ENCODE assay signal across 13 cellular contexts in the genomic region with DNA sequence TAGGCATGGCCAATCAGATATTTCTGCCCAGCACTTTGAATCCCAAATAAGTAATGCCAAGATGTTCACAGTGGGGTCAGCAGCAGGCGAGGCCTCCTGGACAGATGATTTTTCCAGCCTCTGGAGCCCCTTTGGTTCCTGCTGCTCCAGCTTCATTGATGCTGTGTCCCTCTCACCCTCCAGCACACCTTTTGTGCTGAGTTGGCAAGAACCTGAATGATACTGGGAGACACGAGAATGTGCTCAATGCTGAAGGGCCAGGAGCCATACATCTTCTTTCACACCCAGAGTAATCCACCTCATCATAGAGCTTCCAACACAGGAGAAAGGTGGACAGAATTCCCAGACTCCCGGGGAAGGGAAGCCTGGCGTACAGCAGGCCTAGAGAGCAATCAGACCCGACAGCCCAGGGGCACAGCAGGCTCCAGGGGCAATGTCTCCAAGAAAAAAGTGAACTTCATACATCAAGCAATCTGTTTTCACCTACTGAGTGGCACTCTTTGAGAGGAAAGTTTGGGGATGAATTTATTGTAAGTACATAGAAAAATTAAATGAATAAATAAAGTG. TPM values are rescaled to one million over a fixed set of nuclear protein-coding genes. Genes with fewer than 3 reads are reported as not detected.
DNase-seq lines count a peak whose midpoint lies in the region; ATAC-seq and TF ChIP-seq lines count a peak whose summit lies in the region.
"Had no signal": no experiment of that assay in that cellular context is flagged by ENCODE, and none has a peak within 500 bp of the region (broad histone marks: within the 10 kb centered on the region; RNA-seq: fewer than 3 reads in every experiment).

No MANE protein-coding gene starts in this region.

- intact Hi-C loops in IMR-90 (cut with micrococcal nuclease) = no loop called here

- H3K27ac Mint-ChIP-seq in GM23338 = no peak overlapping the region
- peak overlapping the region; percentile 30 for H3K27ac Mint-ChIP-seq in endodermal cell
- H3K27ac Mint-ChIP-seq: CD4-positive, alpha-beta T cell; H9 had no signal

- H4K91ac ChIP-seq in IMR-90 (ENCODE audit: insufficient read depth, low read depth, low read length) = no peak overlapping the region

- H2BK5ac ChIP-seq in IMR-90 (ENCODE audit: low read depth, low read length, poor library complexity, severe bottlenecking) = no peak overlapping the region

- no peak overlapping the region for H2BK15ac ChIP-seq in IMR-90 (ENCODE audit: low read depth, low read length)

- CTCF ChIA-PET in IMR-90 (lab: Yijun Ruan, JAX) = interaction anchor here (1.0 kb wide), 1 partner anchor 298 kb away, joined by 3 read pairs; no protein-coding TSS in a partner anchor

- no peak overlapping the region for H2AK5ac ChIP-seq in IMR-90 (ENCODE audit: low read depth, low read length)

- H3K4me3 ChIP-seq in GM23338 = no peak overlapping the region
- no peak overlapping the region for H3K4me3 ChIP-seq in IMR-90 (ENCODE audit: insufficient read depth, low read depth, low read length)
- no peak overlapping the region for H3K4me3 ChIP-seq in endodermal cell (ENCODE audit: low read length)

- no peaks in the 10 kb centered on the region for H3K9me3 ChIP-seq in IMR-90 (ENCODE audit: control insufficient read depth, insufficient read depth, low read length)
- no peaks in the 10 kb centered on the region for H3K9me3 ChIP-seq in endodermal cell (ENCODE audit: control insufficient read depth, low read length)
- H3K9me3 ChIP-seq: Caco-2 had no signal

- no peaks in the 10 kb centered on the region for H3K79me1 ChIP-seq in IMR-90 (ENCODE audit: low read depth in 1 of 2, low read length in 2 of 2)

- POLR2A ChIA-PET in IMR-90 (lab: Charles Lee; ENCODE audit: unreplicated experiment) = no interaction called here

- H3K27ac ChIP-seq in GM23338 (ENCODE audit: low read depth) (no peak overlapping the region), IMR-90 (ENCODE audit: insufficient read depth, low read length) (no peak overlapping the region), endodermal cell (ENCODE audit: low read depth, low read length) (no peak overlapping the region)
- H3K27ac ChIP-seq: C4-2B, KMS-11 had no signal

- H4K20me1 ChIP-seq in GM23338 (replicated peaks; ENCODE audit: insufficient read depth) (no peaks in the 10 kb centered on the region), IMR-90 (ENCODE audit: insufficient read depth, low read length) (no peaks in the 10 kb centered on the region; the same call in 1 of the 2 replicates)

- no peak overlapping the region for H2BK120ac ChIP-seq in IMR-90 (ENCODE audit: low read depth, low read length)

- DNase-seq in GM23338 (ENCODE audit: low spot score) (no peak), IMR-90 (no peak), endodermal cell (no peak), mesenteric fat pad (ENCODE audit: low spot score) (no peak), T1000 (lab: John Stamatoyannopoulos, UW) (no peak)
- DNase-seq: AML-193; Caco-2; CD4-positive, alpha-beta T cell; GOT3; H9 had no signal

- H3K9ac ChIP-seq in IMR-90 (ENCODE audit: low read depth, low read length) = no peak overlapping the region
- H3K9ac ChIP-seq in endodermal cell (ENCODE audit: extremely low read depth, low read length, poor library complexity, severe bottlenecking) = no peak overlapping the region
- H3K9ac ChIP-seq: KMS-11 had no signal

- dilution Hi-C loops in IMR-90 (cut with HindIII; ENCODE audit: low sequenced_read_pairs, unreplicated experiment) = no loop called here

- H3K56ac ChIP-seq in IMR-90 (ENCODE audit: extremely low read depth, insufficient read depth, low read length) = no peak overlapping the region

- no peaks in the 10 kb centered on the region for H3F3A ChIP-seq in GM23338 (replicated peaks; ENCODE audit: low read depth)

- no peak overlapping the region for H2AK9ac ChIP-seq in IMR-90 (replicated peaks; ENCODE audit: low read depth, low read length, poor library complexity)

- H3K4me1 ChIP-seq in GM23338 (ENCODE audit: insufficient read depth) (0 out of 2 replicates have a peak, but pooled peaks cover 4% of the 10 kb centered on the region), IMR-90 (ENCODE audit: control insufficient read depth, insufficient read depth, low read length) (no peaks in the 10 kb centered on the region), endodermal cell (ENCODE audit: control insufficient read depth, insufficient read depth, low read length) (no peaks in the 10 kb centered on the region)

- H3K27me3 ChIP-seq in GM23338 (ENCODE audit: insufficient read depth) = peaks cover under 1% of the 10 kb centered on the region; the same call in 1 of the 2 replicates
- H3K27me3 ChIP-seq in IMR-90 (ENCODE audit: control insufficient read depth, insufficient read depth, low read length) = peaks cover 21% of the 10 kb centered on the region
- peaks cover 6% of the 10 kb centered on the region for H3K27me3 ChIP-seq in endodermal cell (ENCODE audit: control insufficient read depth, insufficient read depth, low read length, poor library complexity, severe bottlenecking)

- peaks cover 5% of the 10 kb centered on the region for H3K4me1 Mint-ChIP-seq in GM23338
- peaks cover 1% of the 10 kb centered on the region for H3K4me1 Mint-ChIP-seq in endodermal cell

- H3K4me3 Mint-ChIP-seq in GM23338 (no peak overlapping the region), endodermal cell (no peak overlapping the region)
- H3K4me3 Mint-ChIP-seq: CD4-positive, alpha-beta T cell; H9 had no signal

- H3K79me2 ChIP-seq in GM23338 (replicated peaks; ENCODE audit: insufficient read depth) = no peaks in the 10 kb centered on the region

- no peaks in the 10 kb centered on the region for H3K9me2 ChIP-seq in GM23338 (ENCODE audit: insufficient read depth)

- H3K4me2 ChIP-seq in GM23338 (no peak overlapping the region), IMR-90 (ENCODE audit: low read depth, low read length) (no peak overlapping the region)
- H3K4me2 ChIP-seq: KMS-11 had no signal

- H2AFZ ChIP-seq in GM23338 = peak overlapping the region; percentile 59; the same call in 1 of the 2 replicates
- no peak overlapping the region for H2AFZ ChIP-seq in IMR-90 (replicated peaks; ENCODE audit: low read length, poor library complexity)

- H3K23ac ChIP-seq in IMR-90 (ENCODE audit: low read depth, low read length) = no peak overlapping the region

- no peak for TF ChIP-seq POLR2A in IMR-90 (IDR thresholded peaks at IDR 0.05; ENCODE audit: low read depth, low read length)

- H2BK20ac ChIP-seq in IMR-90 (ENCODE audit: low read depth, low read length) = no peak overlapping the region

- BruUV-seq in IMR-90 (replicated peaks; lab: Mats Ljungman, UMichigan) = no TSS peak

- H4K5ac ChIP-seq in IMR-90 (ENCODE audit: low read depth, low read length) = no peak overlapping the region

- TF ChIP-seq RAD21 in IMR-90 (IDR thresholded peaks at IDR 0.05; ENCODE audit: low read length) = no peak

- H3K36me3 Mint-ChIP-seq in GM23338 (ENCODE audit: low read depth) = no peaks in the 10 kb centered on the region
- H3K36me3 Mint-ChIP-seq in endodermal cell (ENCODE audit: low read depth) = no peaks in the 10 kb centered on the region

- in situ Hi-C loops in IMR-90 (cut with MboI; ENCODE audit: low sequenced_read_pairs) = loop anchor here (25.0 kb wide), 2 partner anchors 416 to 766 kb away; partner anchors contain the start of gene APH1B

- H3K14ac ChIP-seq in IMR-90 (replicated peaks; ENCODE audit: low read depth, low read length) = no peak overlapping the region

- H3K36me3 ChIP-seq in GM23338 (ENCODE audit: insufficient read depth) (no peaks in the 10 kb centered on the region), IMR-90 (ENCODE audit: control insufficient read depth, insufficient read depth, low read length) (no peaks in the 10 kb centered on the region), endodermal cell (ENCODE audit: control insufficient read depth, insufficient read depth, low read length) (no peaks in the 10 kb centered on the region)

- H3K27me3 Mint-ChIP-seq in GM23338 (ENCODE audit: insufficient read depth, low read depth, poor library complexity) = peaks cover 10% of the 10 kb centered on the region
- peaks cover 8% of the 10 kb centered on the region for H3K27me3 Mint-ChIP-seq in endodermal cell (ENCODE audit: insufficient read depth)

- TF ChIP-seq CTCF in GM23338 (conservative IDR thresholded peaks at IDR 0.05; ENCODE audit: low read depth in 2 of 2) (no peak), IMR-90 (conservative IDR thresholded peaks at IDR 0.05; ENCODE audit: low read depth, low read length) (no peak), endodermal cell (conservative IDR thresholded peaks at IDR 0.05) (no peak)

- no peak for ATAC-seq in GM23338
- ATAC-seq in IMR-90 (ENCODE audit: low read depth) = no peak
- no peak for ATAC-seq in GM21576 (IDR thresholded peaks at IDR 0.05; ENCODE audit: unreplicated experiment)

- no peak overlapping the region for H3K4ac ChIP-seq in IMR-90 (ENCODE audit: low read depth, low read length)

- 80% methylated on average over 1 of the region's 5 CpGs; no CpG with 5 or more reads in 1 of the 2 experiments for WGBS in IMR-90 (ENCODE audit: extremely low coverage in 2 of 2, insufficient read length in 1 of 2), 2 experiments
- 86 to 89% methylated on average over 1 to 5 of the region's 5 CpGs for WGBS in endodermal cell (ENCODE audit: insufficient coverage in 1 of 2, insufficient read length in 1 of 2), 2 experiments

- no peak overlapping the region for H3K18ac ChIP-seq in IMR-90 (ENCODE audit: low read depth, low read length)

- H3K9me3 Mint-ChIP-seq in GM23338 (no peaks in the 10 kb centered on the region; the same call in 2 of the 3 replicates), endodermal cell (no peaks in the 10 kb centered on the region)
- H3K9me3 Mint-ChIP-seq: CD4-positive, alpha-beta T cell; H9 had no signal

- H4K8ac ChIP-seq in IMR-90 (ENCODE audit: low read depth in 2 of 2, low read length in 2 of 2) = no peak overlapping the region

- H3K9me1 ChIP-seq in IMR-90 (ENCODE audit: insufficient read depth, low read length) = no peaks in the 10 kb centered on the region

RNA-seq across cellular contexts. Expression of gene DAPK2, which starts 6.7 kb away (rescaled TPM):
- 3.1 and 3.9 TPM in 2 replicates for total RNA-seq in GM23338 (2014; rRNA removed; shearing (Covaris generic))
- polyA plus RNA-seq in GM23338 (2016; fragmentation: Nextera tagmentation; extraction: Ambion mirVana) = 1.6 and 2.2 TPM in 2 replicates
- 0.28 and 0.36 TPM in 2 replicates for total RNA-seq in IMR-90 (2012; rRNA removed)
- polyA plus RNA-seq in IMR-90 (2012; rRNA removed) = 0.34 and 0.96 TPM in 2 replicates
- 0.24 and 0.32 TPM in 2 replicates for polyA plus RNA-seq in IMR-90 (2012; cell fraction: cytosol; rRNA removed)
- 2.4 and 2.6 TPM in 2 replicates for polyA plus RNA-seq in IMR-90 (2012; cell fraction: nucleus; rRNA removed; ENCODE audit: low replicate concordance)
- total RNA-seq in endodermal cell = 1 to 10 TPM; 2.4 to 2.6 TPM
- polyA plus RNA-seq in endodermal cell (2013, experiment 1 of 2) = 3.0 TPM
- 1.6 TPM for polyA plus RNA-seq in endodermal cell (2013, experiment 2 of 2)
- total RNA-seq in mesenteric fat pad = 18.1 TPM

RNA-seq across cellular contexts. Expression of gene CIAO2A, which starts 40.6 kb away (rescaled TPM):
- 132 and 199 TPM in 2 replicates for total RNA-seq in GM23338 (2014; rRNA removed; shearing (Covaris generic))
- 318 and 366 TPM in 2 replicates for polyA plus RNA-seq in GM23338 (2016; fragmentation: Nextera tagmentation; extraction: Ambion mirVana)
- total RNA-seq in IMR-90 (2012; rRNA removed) = 36.7 and 69.4 TPM in 2 replicates
- polyA plus RNA-seq in IMR-90 (2012; rRNA removed) = 34.6 and 38.3 TPM in 2 replicates
- polyA plus RNA-seq in IMR-90 (2012; cell fraction: cytosol; rRNA removed) = 24.0 and 32.7 TPM in 2 replicates
- 5.0 and 13.8 TPM in 2 replicates for polyA plus RNA-seq in IMR-90 (2012; cell fraction: nucleus; rRNA removed; ENCODE audit: low replicate concordance)
- 10 to 100 TPM; 54.6 to 63.2 TPM for total RNA-seq in endodermal cell
- 94.6 TPM for polyA plus RNA-seq in endodermal cell (2013, experiment 1 of 2)
- polyA plus RNA-seq in endodermal cell (2013, experiment 2 of 2) = 76.5 TPM
- total RNA-seq in mesenteric fat pad = 36.3 TPM

RNA-seq across cellular contexts. Expression of gene SNX1, which starts 42.8 kb away (rescaled TPM):
- 27.5 and 33.3 TPM in 2 replicates for total RNA-seq in GM23338 (2014; rRNA removed; shearing (Covaris generic))
- polyA plus RNA-seq in GM23338 (2016; fragmentation: Nextera tagmentation; extraction: Ambion mirVana) (29.1 and 33.8 TPM in 2 replicates), IMR-90 (2012; rRNA removed) (72.3 and 75.9 TPM in 2 replicates)
- total RNA-seq in IMR-90 (2012; rRNA removed) (34.7 and 35.3 TPM in 2 replicates), endodermal cell (10 to 100 TPM; 54.5 to 63.0 TPM), mesenteric fat pad (188 TPM)
- 32.8 and 37.1 TPM in 2 replicates for polyA plus RNA-seq in IMR-90 (2012; cell fraction: cytosol; rRNA removed)
- polyA plus RNA-seq in IMR-90 (2012; cell fraction: nucleus; rRNA removed; ENCODE audit: low replicate concordance) = 87.8 and 96.0 TPM in 2 replicates
- polyA plus RNA-seq in endodermal cell (2013, experiment 1 of 2) = 62.9 TPM
- polyA plus RNA-seq in endodermal cell (2013, experiment 2 of 2) = 61.1 TPM
